Comparison of ENCODE assay signal across 8 cellular contexts in the genomic region with DNA sequence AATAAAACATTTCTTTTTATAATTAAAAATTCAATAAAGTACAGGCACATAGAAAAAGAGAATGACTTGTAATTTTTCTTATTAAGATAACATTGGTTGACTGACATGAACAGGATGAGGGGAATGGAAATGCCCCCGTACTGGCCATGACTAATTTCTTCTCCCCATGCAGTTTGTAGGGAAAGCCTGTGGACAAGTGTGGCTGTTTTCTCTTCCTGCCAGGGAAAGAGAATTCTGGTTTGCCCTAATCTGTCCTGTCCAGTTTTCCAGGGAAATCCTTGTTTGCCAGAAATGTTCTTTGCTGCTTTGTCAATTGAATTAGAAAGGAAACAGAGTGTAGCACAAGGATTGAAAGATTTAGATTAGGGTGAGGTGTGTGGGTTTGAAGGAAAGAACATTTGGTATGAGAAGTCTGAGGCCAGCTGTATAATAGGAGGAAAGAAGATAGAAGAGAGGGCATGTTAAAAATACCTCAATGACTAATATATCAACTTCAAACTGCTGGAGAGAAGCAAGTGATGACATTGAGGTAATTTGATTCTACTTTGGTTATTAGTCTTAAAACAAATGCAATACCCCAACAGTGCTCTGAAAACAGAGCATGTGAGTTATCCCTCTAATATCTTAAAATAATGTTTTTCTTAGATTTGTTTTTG.
DNase-seq lines count a peak whose midpoint lies in the region; ATAC-seq and TF ChIP-seq lines count a peak whose summit lies in the region.
"Had no signal": no experiment of that assay in that cellular context is flagged by ENCODE, and none has a peak within 500 bp of the region (broad histone marks: within the 10 kb centered on the region; RNA-seq: fewer than 3 reads in every experiment).

No MANE protein-coding gene starts in this region.

- no peak overlapping the region for H3K27ac ChIP-seq in neuronal stem cell (replicated peaks; ENCODE audit: low read length)

- H3K9me3 Mint-ChIP-seq in activated naive CD8-positive, alpha-beta T cell treated with anti-CD3 and anti-CD28 coated beads, Interleukin-2, amount 50 U/mL, for 24 hours = no peaks in the 10 kb centered on the region

- H4K8ac ChIP-seq in neuronal stem cell (ENCODE audit: low read depth, low read length) = no peak overlapping the region

- no peak overlapping the region for H2BK12ac ChIP-seq in neuronal stem cell (ENCODE audit: low read length)

- H3K4me3 Mint-ChIP-seq in activated naive CD8-positive, alpha-beta T cell treated with anti-CD3 and anti-CD28 coated beads, Interleukin-2, amount 50 U/mL, for 24 hours = no peak overlapping the region
- H3K4me3 Mint-ChIP-seq: naive B cell had no signal

- TF ChIP-seq CTCF in foreskin fibroblast (IDR thresholded peaks at IDR 0.05; ENCODE audit: low read depth, low read length) = no peak

- no peak overlapping the region for H3K23ac ChIP-seq in neuronal stem cell (ENCODE audit: low read depth, low read length, poor library complexity)

- DNase-seq in HT1080 (ENCODE audit: low read depth) = peak; percentile 41
- no peak for DNase-seq in neuronal stem cell (ENCODE audit: low spot score)
- DNase-seq in DMS53 treated with DMSO at 0.1 percent for 48 hours (lab: John Stamatoyannopoulos, UW; ENCODE audit: unreplicated experiment) = no peak
- DNase-seq in foreskin fibroblast = no peak
- DNase-seq in activated naive CD8-positive, alpha-beta T cell treated with anti-CD3 and anti-CD28 coated beads, Interleukin-2, amount 50 U/mL, for 24 hours = no peak
- DNase-seq: naive B cell had no signal

- H2BK15ac ChIP-seq in neuronal stem cell (ENCODE audit: low read length) = no peak overlapping the region

- no peak overlapping the region for H3K4ac ChIP-seq in neuronal stem cell (ENCODE audit: low read length)

- no peaks in the 10 kb centered on the region for H3K27me3 ChIP-seq in neuronal stem cell (ENCODE audit: control insufficient read depth in 3 of 3, insufficient read depth in 3 of 3, low read depth in 1 of 3, low read length in 3 of 3)

- no peak overlapping the region for H3K9ac ChIP-seq in neuronal stem cell (ENCODE audit: low read depth, low read length, poor library complexity)

- no peaks in the 10 kb centered on the region for H3K4me1 Mint-ChIP-seq in activated naive CD8-positive, alpha-beta T cell treated with anti-CD3 and anti-CD28 coated beads, Interleukin-2, amount 50 U/mL, for 24 hours
- H3K4me1 Mint-ChIP-seq: naive B cell had no signal

- no peaks in the 10 kb centered on the region for H3K27me3 Mint-ChIP-seq in activated naive CD8-positive, alpha-beta T cell treated with anti-CD3 and anti-CD28 coated beads, Interleukin-2, amount 50 U/mL, for 24 hours
- H3K27me3 Mint-ChIP-seq: naive B cell had no signal

- H3K4me3 ChIP-seq in neuronal stem cell (ENCODE audit: low read length in 2 of 2) (no peak overlapping the region), foreskin fibroblast (ENCODE audit: low read depth in 1 of 2, low read length in 2 of 2) (no peak overlapping the region)

- no peaks in the 10 kb centered on the region for H3K36me3 Mint-ChIP-seq in activated naive CD8-positive, alpha-beta T cell treated with anti-CD3 and anti-CD28 coated beads, Interleukin-2, amount 50 U/mL, for 24 hours (ENCODE audit: low read depth)
- H3K36me3 Mint-ChIP-seq: naive B cell had no signal

- no peak overlapping the region for H3K14ac ChIP-seq in neuronal stem cell (ENCODE audit: low read length)

- no peak overlapping the region for H2BK5ac ChIP-seq in neuronal stem cell (ENCODE audit: low read length)

- no peaks in the 10 kb centered on the region for H3K79me1 ChIP-seq in neuronal stem cell (ENCODE audit: low read depth, low read length)

- no peak overlapping the region for H2AK5ac ChIP-seq in neuronal stem cell (ENCODE audit: low read depth, low read length)

- ATAC-seq in GM19035 (IDR thresholded peaks at IDR 0.05; ENCODE audit: unreplicated experiment) (peak; percentile 95), HG02642 (IDR thresholded peaks at IDR 0.05; ENCODE audit: poor library complexity, unreplicated experiment) (peak; percentile 91)
- ATAC-seq in activated naive CD8-positive, alpha-beta T cell treated with anti-CD3 and anti-CD28 coated beads, Interleukin-2, amount 50 U/mL, for 24 hours = no peak

- WGBS in neuronal stem cell (ENCODE audit: extremely low coverage in 2 of 2, insufficient read length in 2 of 2, insufficient replicate concordance in 1 of 2), 2 donors = no CpG with 5 or more reads among the region's 1 CpG

- H3K18ac ChIP-seq in neuronal stem cell (ENCODE audit: low read length) = no peak overlapping the region

- H2BK120ac ChIP-seq in neuronal stem cell (ENCODE audit: low read depth, low read length) = no peak overlapping the region

- no peaks in the 10 kb centered on the region for H3K9me3 ChIP-seq in neuronal stem cell (replicated peaks in 1 of 2; ENCODE audit: control insufficient read depth in 2 of 2, insufficient read depth in 1 of 2, low read depth in 1 of 2, low read length in 2 of 2)

- no peaks in the 10 kb centered on the region for H3K4me1 ChIP-seq in neuronal stem cell (ENCODE audit: control insufficient read depth in 2 of 2, insufficient read depth in 1 of 2, low read depth in 1 of 2, low read length in 2 of 2)

- H3K27ac Mint-ChIP-seq in activated naive CD8-positive, alpha-beta T cell treated with anti-CD3 and anti-CD28 coated beads, Interleukin-2, amount 50 U/mL, for 24 hours = no peak overlapping the region
- H3K27ac Mint-ChIP-seq: naive B cell had no signal

- no peaks in the 10 kb centered on the region for H3K36me3 ChIP-seq in neuronal stem cell (replicated peaks in 1 of 2; ENCODE audit: control insufficient read depth in 2 of 2, insufficient read depth in 2 of 2, low read length in 2 of 2)

- peak overlapping the region; percentile 53 for H2AFZ ChIP-seq in neuronal stem cell (ENCODE audit: low read length)

- H4K91ac ChIP-seq in neuronal stem cell (ENCODE audit: low read depth, low read length, poor library complexity) = no peak overlapping the region

- no peak overlapping the region for H3K4me2 ChIP-seq in neuronal stem cell (ENCODE audit: insufficient read depth, low read length, poor library complexity, severe bottlenecking)
